ENCODE assay signal across 20 cellular contexts in genomic region chr6:80962382-80962781, GRCh38.
"Had no signal": no experiment of that assay in that cellular context is flagged by ENCODE, and none has a peak within 500 bp of the region (broad histone marks: within the 10 kb centered on the region; RNA-seq: fewer than 3 reads in every experiment).

No MANE protein-coding gene starts in this region.

- ATAC-seq: esophagus mucosa; heart right ventricle; lower lobe of right lung; pancreas; right cardiac atrium; stimulated activated memory B cell treated with anti-CD40 and anti-IgM and Interleukin-4, amounts not matched to agents 10 μg/mL and 1 μg/mL and 100 μg/mL, for 72 hours; upper lobe of right lung had no signal

- H3K36me3 Mint-ChIP-seq: memory B cell; naive B cell; stimulated activated memory B cell treated with anti-CD40 and anti-IgM and Interleukin-4, amounts not matched to agents 10 μg/mL and 1 μg/mL and 100 μg/mL, for 72 hours had no signal

- H3K36me3 ChIP-seq: heart right ventricle, left ventricle myocardium inferior, lower lobe of right lung, pancreas, tibial artery, upper lobe of right lung, vagina had no signal

- H3K9me3 Mint-ChIP-seq: naive B cell; nephron; stimulated activated naive CD8-positive, alpha-beta T cell treated with anti-CD3 and anti-CD28 coated beads, Interleukin-15, Interleukin-2, amounts not matched to agents 100 ng/mL and 50 ng/mL, for 24 hours had no signal

- H3K4me3 ChIP-seq: heart right ventricle, left ventricle myocardium inferior, lower lobe of right lung, pancreas, tibial artery, upper lobe of right lung, vagina had no signal

- H3K4me1 Mint-ChIP-seq: memory B cell; naive B cell; stimulated activated memory B cell treated with anti-CD40 and anti-IgM and Interleukin-4, amounts not matched to agents 10 μg/mL and 1 μg/mL and 100 μg/mL, for 72 hours had no signal

- H3K4me3 Mint-ChIP-seq: memory B cell; naive B cell; nephron; stimulated activated memory B cell treated with anti-CD40 and anti-IgM and Interleukin-4, amounts not matched to agents 10 μg/mL and 1 μg/mL and 100 μg/mL, for 72 hours; stimulated activated naive CD8-positive, alpha-beta T cell treated with anti-CD3 and anti-CD28 coated beads, Interleukin-15, Interleukin-2, amounts not matched to agents 100 ng/mL and 50 ng/mL, for 24 hours had no signal

- H3K9me3 ChIP-seq: left ventricle myocardium inferior, lower lobe of right lung, pancreas, tibial artery, upper lobe of right lung, vagina had no signal

- H3K27me3 Mint-ChIP-seq: memory B cell; naive B cell; progenitor cell of endocrine pancreas; stimulated activated memory B cell treated with anti-CD40 and anti-IgM and Interleukin-4, amounts not matched to agents 10 μg/mL and 1 μg/mL and 100 μg/mL, for 72 hours; stimulated activated naive CD8-positive, alpha-beta T cell treated with anti-CD3 and anti-CD28 coated beads, Interleukin-15, Interleukin-2, amounts not matched to agents 100 ng/mL and 50 ng/mL, for 24 hours had no signal

- DNase-seq: effector memory CD4-positive, alpha-beta T cell; heart right ventricle; left ventricle myocardium inferior; lower lobe of right lung; midbrain; naive B cell; occipital lobe; pancreas; right cardiac atrium; stimulated activated CD4-positive, alpha-beta T cell treated with anti-CD3 and anti-CD28 coated beads, Interleukin-1b, Interleukin-23, amount 100 ng/mL, for 48 hours; stimulated activated CD4-positive, alpha-beta T cell treated with anti-CD3 and anti-CD28 coated beads, Interleukin-4, amount 100 ng/mL, for 24 hours; tibial artery; upper lobe of right lung had no signal

- H3K4me1 ChIP-seq: lower lobe of right lung, pancreas, upper lobe of right lung, vagina had no signal

- H3K27ac ChIP-seq: heart right ventricle, left ventricle myocardium inferior, lower lobe of right lung, pancreas, tibial artery, upper lobe of right lung, vagina had no signal

- H3K27ac Mint-ChIP-seq: memory B cell; naive B cell; progenitor cell of endocrine pancreas; stimulated activated memory B cell treated with anti-CD40 and anti-IgM and Interleukin-4, amounts not matched to agents 10 μg/mL and 1 μg/mL and 100 μg/mL, for 72 hours; stimulated activated naive CD8-positive, alpha-beta T cell treated with anti-CD3 and anti-CD28 coated beads, Interleukin-15, Interleukin-2, amounts not matched to agents 100 ng/mL and 50 ng/mL, for 24 hours had no signal

- H3K27me3 ChIP-seq: heart right ventricle, pancreas, tibial artery, upper lobe of right lung, vagina had no signal
